ENCODE assay signal across 9 cellular contexts in genomic region chr20:63911171-63911570, GRCh38. TPM values are rescaled to one million over a fixed set of nuclear protein-coding genes. Genes with fewer than 3 reads are reported as not detected.
A peak's percentile ranks its signal among the peaks of the same experiment; 100 is the strongest.
DNase-seq lines count a peak whose midpoint lies in the region; ATAC-seq, FAIRE-seq and TF ChIP-seq lines count a peak whose summit lies in the region.
"Had no signal": no experiment of that assay in that cellular context is flagged by ENCODE, and none has a peak within 500 bp of the region (broad histone marks: within the 10 kb centered on the region; RNA-seq: fewer than 3 reads in every experiment).

No MANE protein-coding gene starts in this region.

- H3K9ac ChIP-seq in IMR-90 (ENCODE audit: low read depth, low read length) = peak overlapping the region; percentile 49
- no peak overlapping the region for H3K9ac ChIP-seq in SK-N-SH

- H3K9me2 ChIP-seq in SK-N-SH = no peaks in the 10 kb centered on the region

- H3K27me3 ChIP-seq in IMR-90 (ENCODE audit: control insufficient read depth, insufficient read depth, low read length) (no peaks in the 10 kb centered on the region), bronchial epithelial cell (ENCODE audit: control insufficient read depth, insufficient read depth, low read length) (no peaks in the 10 kb centered on the region), SK-N-SH (ENCODE audit: insufficient read depth) (no peaks in the 10 kb centered on the region)

- peaks cover 4% of the 10 kb centered on the region for H3K36me3 ChIP-seq in IMR-90 (ENCODE audit: control insufficient read depth, insufficient read depth, low read length)
- peaks cover 3% of the 10 kb centered on the region for H3K36me3 ChIP-seq in bronchial epithelial cell (ENCODE audit: control insufficient read depth, insufficient read depth, low read length)
- peaks cover 0 to 7% of the 10 kb centered on the region in 2 experiments for H3K36me3 ChIP-seq in SK-N-SH (replicated peaks in 1 of 2; ENCODE audit: control insufficient read depth in 1 of 2, insufficient read depth in 2 of 2, low read length in 1 of 2)

- H4K5ac ChIP-seq in IMR-90 (ENCODE audit: low read depth, low read length) = no peak overlapping the region

- H2AFZ ChIP-seq in IMR-90 (replicated peaks; ENCODE audit: low read length, poor library complexity) = no peak overlapping the region
- no peak overlapping the region for H2AFZ ChIP-seq in SK-N-SH (ENCODE audit: low read depth)

- peaks cover 10 to 79% of the 10 kb centered on the region in 2 experiments for H3K79me1 ChIP-seq in IMR-90 (ENCODE audit: low read depth in 1 of 2, low read length in 2 of 2)

- 29% methylated on average over 3 of the region's 11 CpGs; no CpG with 5 or more reads in 1 of the 2 experiments for WGBS in IMR-90 (ENCODE audit: extremely low coverage in 2 of 2, insufficient read length in 1 of 2), 2 experiments
- 94% methylated on average over 6 of the region's 11 CpGs for WGBS in SK-N-SH (ENCODE audit: low lambda C conversion rate)

- H3K4ac ChIP-seq in IMR-90 (ENCODE audit: low read depth, low read length) = no peak overlapping the region

- no TSS peak for BruUV-seq in IMR-90 (replicated peaks; lab: Mats Ljungman, UMichigan)

- H4K91ac ChIP-seq in IMR-90 (ENCODE audit: insufficient read depth, low read depth, low read length) = no peak overlapping the region

- H2BK20ac ChIP-seq in IMR-90 (ENCODE audit: low read depth, low read length) = no peak overlapping the region

- no peak overlapping the region for H2BK15ac ChIP-seq in IMR-90 (ENCODE audit: low read depth, low read length)

- H3K9me1 ChIP-seq in IMR-90 (ENCODE audit: insufficient read depth, low read length) = peaks cover 5% of the 10 kb centered on the region; the same call in 1 of the 2 replicates

- dilution Hi-C loops in IMR-90 (cut with HindIII; ENCODE audit: low sequenced_read_pairs, unreplicated experiment) = no loop called here

- H3K18ac ChIP-seq in IMR-90 (ENCODE audit: low read depth, low read length) = no peak overlapping the region

- POLR2A ChIA-PET in IMR-90 (lab: Charles Lee; ENCODE audit: unreplicated experiment) = interaction anchor here (1.1 kb wide), 1 partner anchor 16 kb away, joined by 3 read pairs; no protein-coding TSS in a partner anchor
- POLR2A ChIA-PET in SK-N-SH (lab: Yijun Ruan, JAX) = interaction anchor here (0.7 kb wide), 1 partner anchor 20 kb away, joined by 8 read pairs; no protein-coding TSS in a partner anchor

- no peak overlapping the region for H2BK120ac ChIP-seq in IMR-90 (ENCODE audit: low read depth, low read length)

- no peak for TF ChIP-seq EP300 in SK-N-SH (IDR thresholded peaks at IDR 0.05; ENCODE audit: borderline replicate concordance in 1 of 2, low read depth in 1 of 2, low read length in 1 of 2)

- H3K9me3 ChIP-seq in IMR-90 (ENCODE audit: control insufficient read depth, insufficient read depth, low read length) (0 out of 2 replicates have a peak, but pooled peaks cover 2% of the 10 kb centered on the region), SK-N-SH (no peaks in the 10 kb centered on the region)

- peaks cover 3% of the 10 kb centered on the region for H3F3A ChIP-seq in SK-N-SH (replicated peaks; ENCODE audit: insufficient read depth)

- in situ Hi-C loops in IMR-90 (cut with MboI; ENCODE audit: low sequenced_read_pairs) = no loop called here

- peaks cover 93% of the 10 kb centered on the region for H4K20me1 ChIP-seq in IMR-90 (ENCODE audit: insufficient read depth, low read length)
- H4K20me1 ChIP-seq in SK-N-SH (ENCODE audit: insufficient read depth) = peaks cover 85% of the 10 kb centered on the region

- intact Hi-C loops in IMR-90 (cut with micrococcal nuclease) = no loop called here

- H3K14ac ChIP-seq in IMR-90 (replicated peaks; ENCODE audit: low read depth, low read length) = no peak overlapping the region

- H3K23ac ChIP-seq in IMR-90 (ENCODE audit: low read depth, low read length) = no peak overlapping the region

- TF ChIP-seq RAD21 in IMR-90 (IDR thresholded peaks at IDR 0.05; ENCODE audit: low read length) (no peak), SK-N-SH (IDR thresholded peaks at IDR 0.05; ENCODE audit: low read length) (no peak)

- no peak overlapping the region for H2AK9ac ChIP-seq in IMR-90 (replicated peaks; ENCODE audit: low read depth, low read length, poor library complexity)

- H2BK5ac ChIP-seq in IMR-90 (ENCODE audit: low read depth, low read length, poor library complexity, severe bottlenecking) = no peak overlapping the region

- DNase-seq in AG20443 (ENCODE audit: low spot score) (peak; percentile 73), IMR-90 (peak; percentile 50), bronchial epithelial cell (ENCODE audit: low read depth) (peak; percentile 93), myocyte (ENCODE audit: low read depth) (peak; percentile 78), epidermal melanocyte (ENCODE audit: insufficient read length, low spot score) (no peak), SK-N-SH (no peak)
- DNase-seq in activated CD4-positive, alpha-beta T cell treated with anti-CD3 and anti-CD28 coated beads, Interleukin-2, amount 50 U/mL, for 1 hour = no peak
- DNase-seq: activated T-cell treated with anti-CD3 and anti-CD28 coated beads, Interleukin-2, amount 50 U/mL, for 4 hours had no signal

- CTCF ChIA-PET in IMR-90 (lab: Yijun Ruan, JAX) = no interaction called here
- CTCF ChIA-PET in SK-N-SH (lab: Yijun Ruan, JAX) = interaction anchor here (0.7 to 2.1 kb wide), 3 partner anchors 10 to 292 kb away, joined by 3 to 6 read pairs (median 3); no protein-coding TSS in a partner anchor

- H3K27ac ChIP-seq in IMR-90 (ENCODE audit: insufficient read depth, low read length) (peak overlapping the region; percentile 15; the same call in 1 of the 2 replicates), SK-N-SH (ENCODE audit: low read depth in 2 of 2, low read length in 1 of 2) (no peak overlapping the region)

- H4K8ac ChIP-seq in IMR-90 (ENCODE audit: low read depth in 2 of 2, low read length in 2 of 2) = no peak overlapping the region

- no peak for TF ChIP-seq CTCF in IMR-90 (conservative IDR thresholded peaks at IDR 0.05; ENCODE audit: low read depth, low read length)
- TF ChIP-seq CTCF in bronchial epithelial cell (IDR thresholded peaks at IDR 0.05; ENCODE audit: insufficient read depth, low read length, severe bottlenecking) = no peak
- no peak for TF ChIP-seq CTCF in SK-N-SH (IDR thresholded peaks at IDR 0.05)

- peaks cover 100% of the 10 kb centered on the region for H3K79me2 ChIP-seq in SK-N-SH (ENCODE audit: insufficient read depth)

- H3K4me3 ChIP-seq in IMR-90 (ENCODE audit: insufficient read depth, low read depth, low read length) (no peak overlapping the region), bronchial epithelial cell (ENCODE audit: low read depth, low read length) (no peak overlapping the region), SK-N-SH (ENCODE audit: low read depth in 2 of 2, low read length in 1 of 2) (no peak overlapping the region)

- H2AK5ac ChIP-seq in IMR-90 (ENCODE audit: low read depth, low read length) = no peak overlapping the region

- H3K4me2 ChIP-seq in IMR-90 (ENCODE audit: low read depth, low read length) = peak overlapping the region; percentile 9
- H3K4me2 ChIP-seq in SK-N-SH = no peak overlapping the region

- ATAC-seq in IMR-90 (ENCODE audit: low read depth) = peak; percentile 80
- ATAC-seq in GM19023 (IDR thresholded peaks at IDR 0.05; ENCODE audit: unreplicated experiment) = no peak
- ATAC-seq: activated T-cell treated with anti-CD3 and anti-CD28 coated beads, Interleukin-2, amount 50 U/mL, for 4 hours had no signal

- FAIRE-seq in bronchial epithelial cell (lab: Jason Lieb, UNC) = no peak

- H3K4me1 ChIP-seq in IMR-90 (ENCODE audit: control insufficient read depth, insufficient read depth, low read length) (peaks cover 4% of the 10 kb centered on the region; the same call in 1 of the 2 replicates), SK-N-SH (ENCODE audit: control insufficient read depth in 1 of 2, insufficient read depth in 2 of 2, low read depth in 1 of 2, low read length in 1 of 2) (peaks cover 0 to 6% of the 10 kb centered on the region in 2 experiments; a peak in 1 of 4 replicates)

- H3K56ac ChIP-seq in IMR-90 (ENCODE audit: extremely low read depth, insufficient read depth, low read length) = no peak overlapping the region

- TF ChIP-seq POLR2A in IMR-90 (IDR thresholded peaks at IDR 0.05; ENCODE audit: low read depth, low read length) = no peak

RNA-seq across cellular contexts. Expression of gene DNAJC5, which starts 16.2 kb away (rescaled TPM):
- total RNA-seq in IMR-90 (2012; rRNA removed) (45.2 and 46.9 TPM in 2 replicates), bronchial epithelial cell (120 and 121 TPM in 2 replicates), myocyte (49.3 and 60.7 TPM in 2 replicates)
- polyA plus RNA-seq in IMR-90 (2012; rRNA removed) (35.6 and 36.3 TPM in 2 replicates), SK-N-SH (2012; rRNA removed) (24.2 and 26.2 TPM in 2 replicates)
- polyA plus RNA-seq in IMR-90 (2012; cell fraction: cytosol; rRNA removed) = 34.5 and 45.2 TPM in 2 replicates
- 30.4 and 42.4 TPM in 2 replicates for polyA plus RNA-seq in IMR-90 (2012; cell fraction: nucleus; rRNA removed; ENCODE audit: low replicate concordance)
- 50.6 TPM for polyA plus RNA-seq in myocyte (2012)
- 13.7 and 19.3 TPM in 2 replicates for polyA plus RNA-seq in SK-N-SH (2012; cell fraction: cytosol; rRNA removed)
- 25.6 and 26.2 TPM in 2 replicates for polyA plus RNA-seq in SK-N-SH (2012; cell fraction: nucleus; rRNA removed)

RNA-seq across cellular contexts. Expression of gene UCKL1, which starts 45.0 kb away (rescaled TPM):
- total RNA-seq in IMR-90 (2012; rRNA removed) (16.7 and 18.3 TPM in 2 replicates), bronchial epithelial cell (16.8 and 19.0 TPM in 2 replicates), myocyte (19.9 and 22.3 TPM in 2 replicates)
- polyA plus RNA-seq in IMR-90 (2012; rRNA removed) (54.7 and 58.6 TPM in 2 replicates), SK-N-SH (2012; rRNA removed) (70.3 and 71.6 TPM in 2 replicates)
- 19.8 and 55.6 TPM in 2 replicates for polyA plus RNA-seq in IMR-90 (2012; cell fraction: cytosol; rRNA removed)
- 178 and 412 TPM in 2 replicates for polyA plus RNA-seq in IMR-90 (2012; cell fraction: nucleus; rRNA removed; ENCODE audit: low replicate concordance)
- polyA plus RNA-seq in myocyte (2012) = 33.8 TPM
- 25.9 and 43.7 TPM in 2 replicates for polyA plus RNA-seq in SK-N-SH (2012; cell fraction: cytosol; rRNA removed)
- 214 and 226 TPM in 2 replicates for polyA plus RNA-seq in SK-N-SH (2012; cell fraction: nucleus; rRNA removed)

RNA-seq across cellular contexts. Expression of gene TPD52L2, which starts 46.1 kb away (rescaled TPM):
- total RNA-seq in IMR-90 (2012; rRNA removed) (113 and 119 TPM in 2 replicates), bronchial epithelial cell (172 and 184 TPM in 2 replicates), myocyte (94.4 and 99.0 TPM in 2 replicates)
- polyA plus RNA-seq in IMR-90 (2012; rRNA removed) (189 and 191 TPM in 2 replicates), SK-N-SH (2012; rRNA removed) (137 and 161 TPM in 2 replicates)
- 217 and 218 TPM in 2 replicates for polyA plus RNA-seq in IMR-90 (2012; cell fraction: cytosol; rRNA removed)
- polyA plus RNA-seq in IMR-90 (2012; cell fraction: nucleus; rRNA removed; ENCODE audit: low replicate concordance) = 189 and 198 TPM in 2 replicates
- 118 TPM for polyA plus RNA-seq in myocyte (2012)
- 108 and 143 TPM in 2 replicates for polyA plus RNA-seq in SK-N-SH (2012; cell fraction: cytosol; rRNA removed)
- 139 and 148 TPM in 2 replicates for polyA plus RNA-seq in SK-N-SH (2012; cell fraction: nucleus; rRNA removed)

RNA-seq across cellular contexts. Expression of gene ABHD16B, which starts 49.9 kb away (rescaled TPM):
- not detected in 2 replicates for total RNA-seq in IMR-90 (2012; rRNA removed)
- polyA plus RNA-seq in IMR-90 (2012; rRNA removed) = 0.05 TPM in 1 of 2 replicates, not detected in the other
- polyA plus RNA-seq in IMR-90 (2012; cell fraction: cytosol; rRNA removed) = not detected in 2 replicates
- polyA plus RNA-seq in IMR-90 (2012; cell fraction: nucleus; rRNA removed; ENCODE audit: low replicate concordance) = not detected in 2 replicates
- total RNA-seq in bronchial epithelial cell = not detected in 2 replicates
- total RNA-seq in myocyte = not detected in 2 replicates
- not detected for polyA plus RNA-seq in myocyte (2012)
- not detected in 2 replicates for polyA plus RNA-seq in SK-N-SH (2012; rRNA removed)
- polyA plus RNA-seq in SK-N-SH (2012; cell fraction: cytosol; rRNA removed) = not detected in 2 replicates
- polyA plus RNA-seq in SK-N-SH (2012; cell fraction: nucleus; rRNA removed) = not detected in 2 replicates
- total RNA-seq: activated T-cell treated with anti-CD3 and anti-CD28 coated beads, Interleukin-2, amount 50 U/mL, for 4 hours had no signal

RNA-seq across cellular contexts. Expression of gene ZNF512B, which starts 58.6 kb away (rescaled TPM):
- 6.4 and 6.5 TPM in 2 replicates for total RNA-seq in IMR-90 (2012; rRNA removed)
- polyA plus RNA-seq in IMR-90 (2012; rRNA removed) = 15.6 and 15.9 TPM in 2 replicates
- polyA plus RNA-seq in IMR-90 (2012; cell fraction: cytosol; rRNA removed) = 7.2 and 13.4 TPM in 2 replicates
- polyA plus RNA-seq in IMR-90 (2012; cell fraction: nucleus; rRNA removed; ENCODE audit: low replicate concordance) = 50.2 and 83.0 TPM in 2 replicates
- total RNA-seq in bronchial epithelial cell = 4.5 and 6.1 TPM in 2 replicates
- 17.8 and 23.2 TPM in 2 replicates for total RNA-seq in myocyte
- 23.9 TPM for polyA plus RNA-seq in myocyte (2012)
- 10.4 and 11.8 TPM in 2 replicates for polyA plus RNA-seq in SK-N-SH (2012; rRNA removed)
- 5.1 and 8.4 TPM in 2 replicates for polyA plus RNA-seq in SK-N-SH (2012; cell fraction: cytosol; rRNA removed)
- polyA plus RNA-seq in SK-N-SH (2012; cell fraction: nucleus; rRNA removed) = 43.8 and 50.5 TPM in 2 replicates

Comparison
In these comparisons a context has a peak if more than half of its experiments do, and no peak if none do; other contexts are left out.
1. DNase-seq: peak in AG20443 (single experiment), IMR-90 (single experiment), bronchial epithelial cell (single experiment) and myocyte (single experiment); none in epidermal melanocyte (single experiment), SK-N-SH (single experiment) and activated CD4-positive, alpha-beta T cell treated with anti-CD3 and anti-CD28 coated beads, Interleukin-2, amount 50 U/mL, for 1 hour (single experiment).